14 cellular contexts compared by ENCODE assay signal in the genomic region with DNA sequence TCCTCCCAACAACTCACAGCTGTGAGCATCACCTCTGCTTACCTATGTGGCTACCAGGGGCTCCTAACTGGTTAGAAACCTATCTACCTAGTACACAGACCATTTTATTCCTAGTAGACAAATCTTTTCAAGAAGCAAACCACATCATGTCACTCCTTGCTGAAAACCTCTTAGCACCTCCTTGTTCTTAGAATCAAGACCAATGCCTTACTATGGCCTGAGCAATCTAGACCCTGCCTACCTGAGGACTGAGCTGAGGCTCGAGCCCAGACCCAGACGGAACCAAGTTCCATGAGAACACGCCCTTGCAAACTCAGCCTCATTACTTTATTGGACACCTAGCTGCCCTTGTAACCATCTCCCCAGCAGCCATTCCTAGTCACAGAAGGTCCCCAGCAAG. TPM values are rescaled to one million over a fixed set of nuclear protein-coding genes. Genes with fewer than 3 reads are reported as not detected.
DNase-seq lines count a peak whose midpoint lies in the region; ATAC-seq and TF ChIP-seq lines count a peak whose summit lies in the region.
"Had no signal": no experiment of that assay in that cellular context is flagged by ENCODE, and none has a peak within 500 bp of the region (broad histone marks: within the 10 kb centered on the region; RNA-seq: fewer than 3 reads in every experiment).

No MANE protein-coding gene starts in this region.

- no peak overlapping the region for H3K4me3 ChIP-seq in ACC112 (ENCODE audit: low read depth, low read length)
- no peak overlapping the region for H3K4me3 ChIP-seq in esophagus squamous epithelium
- H3K4me3 ChIP-seq in gastrocnemius medialis = no peak overlapping the region

- POLR2A ChIA-PET in activated CD8-positive, alpha-beta T cell treated with anti-CD3 and anti-CD28 coated beads for 36 hours (lab: Charles Lee) = interaction anchor here (0.6 kb wide), 1 partner anchor 783 kb away, joined by 3 read pairs; no protein-coding TSS in a partner anchor

- intact Hi-C loops in activated CD8-positive, alpha-beta T cell treated with anti-CD3 and anti-CD28 coated beads for 36 hours (cut with micrococcal nuclease) = no loop called here
- intact Hi-C loops in esophagus squamous epithelium (cut with DNase I) (no loop called here), gastrocnemius medialis (cut with DNase I; ENCODE audit: low total_unique reads) (no loop called here)

- no peak overlapping the region for H3K27ac Mint-ChIP-seq in activated CD8-positive, alpha-beta T cell treated with anti-CD3 and anti-CD28 coated beads for 36 hours
- H3K27ac Mint-ChIP-seq: endodermal cell had no signal

- H3K9me3 ChIP-seq in esophagus squamous epithelium (no peaks in the 10 kb centered on the region), gastrocnemius medialis (no peaks in the 10 kb centered on the region)

- in situ Hi-C loops in gastrocnemius medialis (cut with MboI; ENCODE audit: low sequenced_read_pairs in 4 of 4) = no loop called here

- no peak for TF ChIP-seq CTCF in activated CD8-positive, alpha-beta T cell treated with anti-CD3 and anti-CD28 coated beads for 36 hours (IDR thresholded peaks at IDR 0.05)
- no peak for TF ChIP-seq CTCF in esophagus squamous epithelium (IDR thresholded peaks at IDR 0.05)
- no peak for TF ChIP-seq CTCF in gastrocnemius medialis (IDR thresholded peaks at IDR 0.05 in 4 of 5, conservative IDR thresholded peaks at IDR 0.05 in 1 of 5)

- no peaks in the 10 kb centered on the region for H3K79me2 ChIP-seq in ACC112 (ENCODE audit: control insufficient read depth, insufficient read depth, low read length, unreplicated experiment)

- TF ChIP-seq POLR2A in esophagus squamous epithelium (IDR thresholded peaks at IDR 0.05) (no peak), gastrocnemius medialis (IDR thresholded peaks at IDR 0.05) (no peak)

- H3K27me3 ChIP-seq in ACC112 (ENCODE audit: insufficient read depth, low read length) = no peaks in the 10 kb centered on the region
- peaks cover 0 to 44% (median 0%) of the 10 kb centered on the region in 4 donors for H3K27me3 ChIP-seq in esophagus squamous epithelium
- H3K27me3 ChIP-seq in gastrocnemius medialis = no peaks in the 10 kb centered on the region

- H3K4me3 Mint-ChIP-seq in activated CD8-positive, alpha-beta T cell treated with anti-CD3 and anti-CD28 coated beads for 36 hours = no peak overlapping the region
- H3K4me3 Mint-ChIP-seq: endodermal cell had no signal

- H3K36me3 Mint-ChIP-seq in activated CD8-positive, alpha-beta T cell treated with anti-CD3 and anti-CD28 coated beads for 36 hours (ENCODE audit: low read depth) = no peaks in the 10 kb centered on the region

- CTCF ChIA-PET in activated CD8-positive, alpha-beta T cell treated with anti-CD3 and anti-CD28 coated beads for 36 hours (lab: Charles Lee) = no interaction called here

- H3K27me3 Mint-ChIP-seq in activated CD8-positive, alpha-beta T cell treated with anti-CD3 and anti-CD28 coated beads for 36 hours = peaks cover 3% of the 10 kb centered on the region

- H3K27ac ChIP-seq in ACC112 (ENCODE audit: low read depth, low read length) = peak overlapping the region; percentile 94
- H3K27ac ChIP-seq in esophagus squamous epithelium = peak overlapping the region in 3 of 4 donors; percentile 57 to 83 (median 80)
- H3K27ac ChIP-seq in gastrocnemius medialis = peak overlapping the region; percentile 60 to 78 (median 72)

- ATAC-seq in activated CD8-positive, alpha-beta T cell treated with anti-CD3 and anti-CD28 coated beads for 36 hours = peak; percentile 31
- ATAC-seq in gastrocnemius medialis (no peak), GM21786 (IDR thresholded peaks at IDR 0.05; ENCODE audit: unreplicated experiment) (no peak)

- WGBS in esophagus squamous epithelium, 2 donors = 69 to 81% methylated on average over 3 of the region's 3 CpGs

- H3K4me1 Mint-ChIP-seq in activated CD8-positive, alpha-beta T cell treated with anti-CD3 and anti-CD28 coated beads for 36 hours (ENCODE audit: low read depth) = peaks cover 23% of the 10 kb centered on the region

- H2AFZ ChIP-seq in ACC112 (ENCODE audit: low read length, unreplicated experiment) = no peak overlapping the region

- no peaks in the 10 kb centered on the region for H3K36me3 ChIP-seq in ACC112 (ENCODE audit: insufficient read depth, low read length)
- no peaks in the 10 kb centered on the region for H3K36me3 ChIP-seq in esophagus squamous epithelium
- H3K36me3 ChIP-seq in gastrocnemius medialis = no peaks in the 10 kb centered on the region

- H3K9me3 Mint-ChIP-seq in activated CD8-positive, alpha-beta T cell treated with anti-CD3 and anti-CD28 coated beads for 36 hours = peaks cover 4% of the 10 kb centered on the region
- H3K9me3 Mint-ChIP-seq: endodermal cell had no signal

- H3K4me1 ChIP-seq in ACC112 (ENCODE audit: control insufficient read depth, insufficient read depth, low read length, unreplicated experiment) (peaks cover 67% of the 10 kb centered on the region), esophagus squamous epithelium (peaks cover 21 to 78% (median 48%) of the 10 kb centered on the region in 3 donors), gastrocnemius medialis (peaks cover 25 to 32% of the 10 kb centered on the region in 2 donors)

- DNase-seq in activated CD8-positive, alpha-beta T cell treated with anti-CD3 and anti-CD28 coated beads for 36 hours = no peak
- DNase-seq in esophagus squamous epithelium (lab: John Stamatoyannopoulos, UW) (no peak), gastrocnemius medialis (no peak), NCI-H510A treated with DMSO at 0.1 percent for 48 hours (lab: John Stamatoyannopoulos, UW) (no peak), NCI-H1436 treated with DMSO at 0.1 percent for 48 hours (lab: John Stamatoyannopoulos, UW) (no peak), activated gamma-delta T cell (lab: John Stamatoyannopoulos, UW) (no peak)
- DNase-seq: activated CD4-positive, alpha-beta T cell treated with anti-CD3 and anti-CD28 coated beads, Interleukin-2, amount 50 U/mL, for 4 hours; activated effector memory CD4-positive, alpha-beta T cell treated with anti-CD3 and anti-CD28 coated beads, Interleukin-2, amount 50 U/mL, for 16 hours; endodermal cell; NCI-H2029 treated with DMSO at 0.1 percent for 48 hours; stimulated activated CD4-positive, alpha-beta T cell treated with anti-CD3 and anti-CD28 coated beads, Interleukin-4, amount 100 ng/mL, for 4 hours had no signal

RNA-seq across cellular contexts. Expression of a gene that starts 32.6 kb away (rescaled TPM):
- total RNA-seq in activated CD8-positive, alpha-beta T cell treated with anti-CD3 and anti-CD28 coated beads for 36 hours = not detected
- 1 to 10 TPM in 2 of 4 donors, under 1 TPM in 2; 0.19 to 5.7 (median 2.5) TPM for total RNA-seq in esophagus squamous epithelium
- total RNA-seq in gastrocnemius medialis = 1 to 10 TPM; 2.5 to 5.6 (median 4.4) TPM
- total RNA-seq: endodermal cell; T-helper 2 cell treated with Interferon-gamma antibody and Interleukin-4, amounts not matched to agents 100 ng/mL and 5 ng/mL, for 36 hours had no signal
